8 cellular contexts compared by ENCODE assay signal in the genomic region with DNA sequence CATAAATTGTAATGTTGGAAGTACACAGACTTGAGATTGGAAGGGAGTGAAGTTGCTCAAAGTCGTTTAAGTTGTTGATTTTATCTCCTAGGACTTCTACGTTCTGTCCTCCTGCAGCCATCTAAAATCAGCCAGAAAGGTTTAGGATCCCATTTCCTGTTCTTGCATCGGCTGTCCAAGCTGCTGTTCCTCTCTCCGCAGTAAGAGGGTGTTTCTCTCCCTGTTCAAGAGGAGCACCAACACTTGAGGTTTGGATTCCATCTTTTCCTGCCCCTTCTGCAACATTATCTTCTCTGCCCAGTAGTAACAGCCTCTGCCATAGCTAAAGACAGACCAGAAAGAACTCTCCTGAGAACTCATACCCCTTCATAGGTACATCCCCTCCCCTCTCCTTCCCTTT.
DNase-seq lines count a peak whose midpoint lies in the region; ATAC-seq, FAIRE-seq and TF ChIP-seq lines count a peak whose summit lies in the region.
"Had no signal": no experiment of that assay in that cellular context is flagged by ENCODE, and none has a peak within 500 bp of the region (broad histone marks: within the 10 kb centered on the region; RNA-seq: fewer than 3 reads in every experiment).

No MANE protein-coding gene starts in this region.

- no peak overlapping the region for H3K27ac ChIP-seq in H9 (ENCODE audit: insufficient read length, low read depth, low read length)
- H3K27ac ChIP-seq in RWPE1: no peak overlapping the region
- no peak overlapping the region for H3K27ac ChIP-seq in foreskin keratinocyte
- H3K27ac ChIP-seq in small intestine (ENCODE audit: low read depth in 1 of 2, low read length in 1 of 2): no peak overlapping the region

- no peak overlapping the region for H3K23ac ChIP-seq in H9 (ENCODE audit: insufficient read length, low read depth, low read length)

- no peaks in the 10 kb centered on the region for H3K36me3 ChIP-seq in small intestine (ENCODE audit: control insufficient read depth in 2 of 2, insufficient read depth in 2 of 2, low read length in 2 of 2)

- H3T11ph ChIP-seq in H9 (ENCODE audit: low read length): no peak overlapping the region

- no peak overlapping the region for H3K14ac ChIP-seq in H9 (ENCODE audit: insufficient read depth, low read length)

- H3K4me1 Mint-ChIP-seq in H9: peaks cover 2 to 3% of the 10 kb centered on the region in 2 experiments
- peaks cover 14% of the 10 kb centered on the region for H3K4me1 Mint-ChIP-seq in activated T-helper 2 cell treated with anti-CD3 and anti-CD28 coated beads, Interferon-gamma antibody, Interleukin-2, Interleukin-4, amounts not matched to agents 10 μg/mL and 5 μg/mL and 100 μg/mL, durations not matched to agents 14 hours and 24 hours and 36 hours (ENCODE audit: low read depth)

- H2BK5ac ChIP-seq in H9 (ENCODE audit: insufficient read length, low read length): no peak overlapping the region

- H3K79me2 ChIP-seq in H9 (ENCODE audit: insufficient read depth, low read length): no peaks in the 10 kb centered on the region

- no peak overlapping the region for H2BK20ac ChIP-seq in H9 (ENCODE audit: low read depth, low read length, poor library complexity, severe bottlenecking)

- no peaks in the 10 kb centered on the region; a peak in 1 of 5 replicates for H3K9me3 Mint-ChIP-seq in H9
- H3K9me3 Mint-ChIP-seq in activated T-helper 2 cell treated with anti-CD3 and anti-CD28 coated beads, Interferon-gamma antibody, Interleukin-2, Interleukin-4, amounts not matched to agents 10 μg/mL and 5 μg/mL and 100 μg/mL, durations not matched to agents 14 hours and 24 hours and 36 hours: peaks cover 4% of the 10 kb centered on the region

- FAIRE-seq in small intestine (lab: Jason Lieb, UNC): no peak

- H3K9me3 ChIP-seq in H9 (ENCODE audit: control insufficient read depth, low read depth, low read length): no peaks in the 10 kb centered on the region
- H3K9me3 ChIP-seq in small intestine (ENCODE audit: control insufficient read depth, low read depth): no peaks in the 10 kb centered on the region

- DNase-seq in H9: peak; percentile 53
- peak; percentile 36 for DNase-seq in RWPE1 (ENCODE audit: low spot score)
- DNase-seq in foreskin keratinocyte: no peak
- peak; percentile 35 for DNase-seq in small intestine
- no peak for DNase-seq in activated CD8-positive, alpha-beta memory T cell treated with anti-CD3 and anti-CD28 coated beads for 24 hours
- DNase-seq in activated T-helper 2 cell treated with anti-CD3 and anti-CD28 coated beads, Interferon-gamma antibody, Interleukin-2, Interleukin-4, amounts not matched to agents 10 μg/mL and 5 μg/mL and 100 μg/mL, durations not matched to agents 14 hours and 24 hours and 36 hours (ENCODE audit: low spot score): no peak
- DNase-seq: anterior cingulate cortex had no signal

- WGBS in H9 (ENCODE audit: extremely low coverage, insufficient read length, low lambda C conversion rate): no CpG with 5 or more reads among the region's 4 CpGs
- 14 to 35% (median 21%) methylated on average over 4 of the region's 4 CpGs for WGBS in small intestine, 3 donors

- no peak overlapping the region for H3K4me2 ChIP-seq in H9 (ENCODE audit: insufficient read depth, insufficient read length, low read length)

- no peak overlapping the region for H3K4me3 Mint-ChIP-seq in H9
- no peak overlapping the region for H3K4me3 Mint-ChIP-seq in activated T-helper 2 cell treated with anti-CD3 and anti-CD28 coated beads, Interferon-gamma antibody, Interleukin-2, Interleukin-4, amounts not matched to agents 10 μg/mL and 5 μg/mL and 100 μg/mL, durations not matched to agents 14 hours and 24 hours and 36 hours (ENCODE audit: low read depth)

- H2BK15ac ChIP-seq in H9 (ENCODE audit: low read depth, low read length): no peak overlapping the region

- no peak overlapping the region for H4K91ac ChIP-seq in H9 (ENCODE audit: insufficient read length, low read depth, low read length)

- H3K27ac Mint-ChIP-seq in H9: no peak overlapping the region
- H3K27ac Mint-ChIP-seq in activated T-helper 2 cell treated with anti-CD3 and anti-CD28 coated beads, Interferon-gamma antibody, Interleukin-2, Interleukin-4, amounts not matched to agents 10 μg/mL and 5 μg/mL and 100 μg/mL, durations not matched to agents 14 hours and 24 hours and 36 hours: no peak overlapping the region

- H4K8ac ChIP-seq in H9 (replicated peaks; ENCODE audit: insufficient read length, low read depth, low read length): no peak overlapping the region

- peaks cover 3% of the 10 kb centered on the region; the same call in 1 of the 2 replicates for H3K27me3 Mint-ChIP-seq in H9 (ENCODE audit: low read depth)
- H3K27me3 Mint-ChIP-seq in activated T-helper 2 cell treated with anti-CD3 and anti-CD28 coated beads, Interferon-gamma antibody, Interleukin-2, Interleukin-4, amounts not matched to agents 10 μg/mL and 5 μg/mL and 100 μg/mL, durations not matched to agents 14 hours and 24 hours and 36 hours (ENCODE audit: low read depth): peaks cover 34% of the 10 kb centered on the region

- no peak overlapping the region for H2AFZ ChIP-seq in H9 (ENCODE audit: low read length)

- intact Hi-C loops in activated T-helper 2 cell treated with anti-CD3 and anti-CD28 coated beads, Interferon-gamma antibody, Interleukin-2, Interleukin-4, amounts not matched to agents 10 μg/mL and 5 μg/mL and 100 μg/mL, durations not matched to agents 14 hours and 24 hours and 36 hours (cut with micrococcal nuclease): no loop called here

- H3K4ac ChIP-seq in H9 (ENCODE audit: low read depth, low read length): no peak overlapping the region

- H3K9ac ChIP-seq in H9 (ENCODE audit: extremely low read depth, insufficient read length, low read length): no peak overlapping the region

- H3K18ac ChIP-seq in H9 (ENCODE audit: insufficient read length, low read depth, low read length): no peak overlapping the region

- H3K36me3 Mint-ChIP-seq in H9 (ENCODE audit: insufficient read depth in 1 of 3, low read depth in 3 of 3): no peaks in the 10 kb centered on the region
- H3K36me3 Mint-ChIP-seq in activated T-helper 2 cell treated with anti-CD3 and anti-CD28 coated beads, Interferon-gamma antibody, Interleukin-2, Interleukin-4, amounts not matched to agents 10 μg/mL and 5 μg/mL and 100 μg/mL, durations not matched to agents 14 hours and 24 hours and 36 hours (ENCODE audit: low read depth): no peaks in the 10 kb centered on the region

- no peak overlapping the region for H3K56ac ChIP-seq in H9 (ENCODE audit: insufficient read length, low read depth, low read length)

- no peaks in the 10 kb centered on the region for H4K20me1 ChIP-seq in H9 (ENCODE audit: control insufficient read depth, insufficient read depth, insufficient read length)

- peak; percentile 54 for ATAC-seq in foreskin keratinocyte
- no peak for ATAC-seq in HG02763 (IDR thresholded peaks at IDR 0.05; ENCODE audit: unreplicated experiment)

- no peaks in the 10 kb centered on the region for H3K79me1 ChIP-seq in H9 (ENCODE audit: insufficient read depth, low read depth, low read length, poor library complexity, severe bottlenecking)

- H3K23me2 ChIP-seq in H9 (ENCODE audit: insufficient read length, low read depth, low read length, poor library complexity, severe bottlenecking): no peaks in the 10 kb centered on the region

- H3K4me3 ChIP-seq in small intestine (ENCODE audit: low read depth in 1 of 2, low read length in 2 of 2): no peak overlapping the region

- H4K5ac ChIP-seq in H9 (ENCODE audit: insufficient read length, low read depth, low read length): no peak overlapping the region

- H3K4me1 ChIP-seq in H9 (ENCODE audit: insufficient read depth, low read length) (no peaks in the 10 kb centered on the region), foreskin keratinocyte (no peaks in the 10 kb centered on the region), small intestine (ENCODE audit: control insufficient read depth in 2 of 2, insufficient read depth in 1 of 2, low read depth in 1 of 2, low read length in 1 of 2) (no peaks in the 10 kb centered on the region)

- POLR2A ChIA-PET in RWPE1 (lab: Yijun Ruan, JAX; ENCODE audit: low non-redundant PET): no interaction called here

- CTCF ChIA-PET in RWPE1 (lab: Yijun Ruan, JAX): interaction anchor here (0.6 to 1.2 kb wide), 4 partner anchors 45 to 153 kb away, joined by 3 to 6 read pairs (median 4); no protein-coding TSS in a partner anchor

- no peaks in the 10 kb centered on the region for H3K27me3 ChIP-seq in H9 (ENCODE audit: insufficient read depth, low read length)
- peaks cover 6% of the 10 kb centered on the region for H3K27me3 ChIP-seq in foreskin keratinocyte
- H3K27me3 ChIP-seq in small intestine (ENCODE audit: control insufficient read depth in 2 of 2, insufficient read depth in 2 of 2, low read length in 2 of 2): no peaks in the 10 kb centered on the region

- no peak overlapping the region for H2BK12ac ChIP-seq in H9 (ENCODE audit: insufficient read length, low read depth, low read length)

- no peak overlapping the region for H2AK5ac ChIP-seq in H9 (ENCODE audit: insufficient read length, low read length)

- TF ChIP-seq CTCF in H9 (conservative IDR thresholded peaks at IDR 0.05) (peak; percentile 58), RWPE1 (conservative IDR thresholded peaks at IDR 0.05; ENCODE audit: low read depth) (no peak), foreskin keratinocyte (conservative IDR thresholded peaks at IDR 0.05) (peak; percentile 62)

- H2BK120ac ChIP-seq in H9 (ENCODE audit: low read depth, low read length, poor library complexity, severe bottlenecking): no peak overlapping the region

Comparison
In these comparisons a context has a peak if more than half of its experiments do, and no peak if none do; other contexts are left out.
1. DNase-seq: peak in H9 (single experiment), RWPE1 (single experiment) and small intestine (single experiment); none in foreskin keratinocyte (0 of 2), activated CD8-positive, alpha-beta memory T cell treated with anti-CD3 and anti-CD28 coated beads for 24 hours (single experiment) and activated T-helper 2 cell treated with anti-CD3 and anti-CD28 coated beads, Interferon-gamma antibody, Interleukin-2, Interleukin-4, amounts not matched to agents 10 μg/mL and 5 μg/mL and 100 μg/mL, durations not matched to agents 14 hours and 24 hours and 36 hours (single experiment).